In the genomic region with DNA sequence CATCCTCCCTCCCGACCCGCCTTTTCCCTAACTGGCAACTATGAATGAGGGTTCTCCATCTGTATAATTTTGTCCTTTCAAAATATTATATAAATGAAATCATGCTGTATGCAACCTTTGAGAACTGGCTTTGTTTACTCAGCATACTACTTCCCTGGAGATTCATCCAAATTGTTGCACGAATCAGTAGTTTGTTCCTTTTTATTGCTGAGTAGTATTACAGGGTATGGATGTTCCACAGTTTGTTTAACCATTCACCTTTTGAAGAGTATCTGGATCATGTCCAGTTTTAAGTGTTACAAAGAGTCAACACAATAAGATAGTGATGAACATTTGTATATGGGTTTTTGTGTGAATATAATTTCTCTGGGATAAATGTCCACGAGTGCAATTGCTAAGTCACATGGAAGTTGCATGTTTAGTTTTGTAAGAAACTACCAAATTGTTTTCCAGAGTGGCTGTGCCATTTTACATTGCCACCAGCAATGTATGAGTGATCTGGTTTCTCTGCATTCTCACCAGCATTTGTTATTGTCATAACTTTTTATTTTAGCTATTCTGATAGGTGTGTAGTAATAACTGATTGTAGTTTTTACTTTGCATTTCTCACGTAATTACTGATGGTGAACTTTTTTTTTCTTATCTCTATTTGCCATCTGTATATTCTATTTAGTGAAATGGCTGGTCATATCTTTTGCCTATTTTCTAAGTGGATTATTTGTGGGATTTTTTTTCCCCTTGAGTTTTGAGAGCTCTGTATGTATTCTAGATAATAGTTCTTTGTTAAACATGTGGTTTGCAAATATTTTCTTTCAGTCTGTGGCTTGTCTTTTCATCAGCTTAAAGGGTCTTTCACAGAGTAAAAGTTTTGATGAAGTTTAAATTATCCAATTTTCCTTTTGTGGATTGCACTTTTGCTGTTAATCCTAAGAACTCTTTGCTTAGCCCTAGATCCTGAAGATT, we compare ENCODE assay signal across 15 cellular contexts.
"Had no signal": no experiment of that assay in that cellular context is flagged by ENCODE, and none has a peak within 500 bp of the region (broad histone marks: within the 10 kb centered on the region; RNA-seq: fewer than 3 reads in every experiment).

No MANE protein-coding gene starts in this region.

- H3K36me3 ChIP-seq: breast epithelium, neutrophil, right atrium auricular region, transverse colon had no signal

- H3K4me3 ChIP-seq: breast epithelium, dorsolateral prefrontal cortex, right atrium auricular region, smooth muscle cell, transverse colon had no signal

- ATAC-seq: activated CD8-positive, alpha-beta T cell treated with anti-CD3 and anti-CD28 coated beads for 36 hours; esophagus mucosa; stimulated activated memory B cell treated with anti-CD40 and anti-IgM and Interleukin-4, amounts not matched to agents 10 μg/mL and 1 μg/mL and 100 μg/mL, for 72 hours had no signal

- H3K9me3 ChIP-seq: breast epithelium, neutrophil had no signal

- DNase-seq: activated CD4-positive, alpha-beta T cell treated with anti-CD3 and anti-CD28 coated beads for 4 hours; activated CD8-positive, alpha-beta memory T cell treated with anti-CD3 and anti-CD28 coated beads, Interleukin-2, amount 50 U/mL, for 4 hours; activated CD8-positive, alpha-beta T cell treated with anti-CD3 and anti-CD28 coated beads for 36 hours; activated naive CD8-positive, alpha-beta T cell treated with anti-CD3 and anti-CD28 coated beads, Interleukin-2, amount 10 ng/mL, durations not matched to agents 7 days and 5 days; anterior cingulate cortex; dorsolateral prefrontal cortex; foreskin fibroblast; naive B cell; transverse colon had no signal

- H3K27ac ChIP-seq: breast epithelium, dorsolateral prefrontal cortex, neutrophil, right atrium auricular region, transverse colon had no signal
